Comparison of ENCODE assay signal across 13 cellular contexts in the genomic region with DNA sequence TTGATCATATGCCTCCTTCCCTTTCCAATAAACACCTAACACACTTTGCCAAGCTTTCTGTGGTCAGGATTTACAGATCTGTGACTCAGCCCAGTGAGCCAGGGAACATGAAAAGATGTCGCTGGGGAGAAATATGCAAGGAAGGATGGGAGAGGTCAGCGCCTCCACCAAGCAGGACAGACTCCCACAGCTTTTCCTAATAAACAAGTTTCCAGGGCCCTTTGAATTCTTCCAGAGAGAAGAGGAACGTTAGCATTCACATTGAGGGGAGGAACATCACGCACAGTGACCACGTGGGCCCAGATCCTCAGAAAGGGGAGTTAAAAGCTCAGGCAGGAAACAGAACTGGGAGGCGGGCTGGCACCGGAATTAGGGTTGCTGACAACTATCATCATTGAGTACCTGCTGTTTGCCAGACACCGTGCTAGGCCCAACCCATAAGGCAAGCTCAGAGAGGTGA. TPM values are rescaled to one million over a fixed set of nuclear protein-coding genes. Genes with fewer than 3 reads are reported as not detected.
DNase-seq lines count a peak whose midpoint lies in the region; ATAC-seq and TF ChIP-seq lines count a peak whose summit lies in the region.
"Had no signal": no experiment of that assay in that cellular context is flagged by ENCODE, and none has a peak within 500 bp of the region (broad histone marks: within the 10 kb centered on the region; RNA-seq: fewer than 3 reads in every experiment).

No MANE protein-coding gene starts in this region.

- H3K4me3 ChIP-seq in retinal pigment epithelial cell (ENCODE audit: low read length) = no peak overlapping the region
- H3K4me3 ChIP-seq: body of pancreas, suprapubic skin had no signal

- ATAC-seq in activated T-cell treated with anti-CD3 and anti-CD28 coated beads, Interleukin-2, amount 50 U/mL, for 72 hours (replicated peaks in 1 of 2) = no peak
- ATAC-seq in GM18502 (IDR thresholded peaks at IDR 0.05; ENCODE audit: poor library complexity, unreplicated experiment) = no peak
- ATAC-seq: body of pancreas had no signal

- H3K36me3 Mint-ChIP-seq in activated T-cell treated with anti-CD3 and anti-CD28 coated beads, Interleukin-2, amount 50 U/mL, for 72 hours (ENCODE audit: insufficient read depth in 2 of 2) = no peaks in the 10 kb centered on the region
- H3K36me3 Mint-ChIP-seq in activated CD4-positive, alpha-beta T cell treated with anti-CD3 and anti-CD28 coated beads, Interleukin-2, amount 10 ng/mL, durations not matched to agents 7 days and 5 days (ENCODE audit: low read depth) = no peaks in the 10 kb centered on the region

- peaks cover 11% of the 10 kb centered on the region for H3K27me3 Mint-ChIP-seq in activated T-cell treated with anti-CD3 and anti-CD28 coated beads, Interleukin-2, amount 50 U/mL, for 72 hours (ENCODE audit: low read depth)
- H3K27me3 Mint-ChIP-seq in activated CD4-positive, alpha-beta T cell treated with anti-CD3 and anti-CD28 coated beads, Interleukin-2, amount 10 ng/mL, durations not matched to agents 7 days and 5 days = peaks cover 2% of the 10 kb centered on the region

- H3K27ac Mint-ChIP-seq in activated T-cell treated with anti-CD3 and anti-CD28 coated beads, Interleukin-2, amount 50 U/mL, for 72 hours = no peak overlapping the region
- H3K27ac Mint-ChIP-seq in activated CD4-positive, alpha-beta T cell treated with anti-CD3 and anti-CD28 coated beads, Interleukin-2, amount 10 ng/mL, durations not matched to agents 7 days and 5 days = no peak overlapping the region

- POLR2A ChIA-PET in RWPE1 (lab: Yijun Ruan, JAX; ENCODE audit: low non-redundant PET) = no interaction called here
- POLR2A ChIA-PET in activated CD4-positive, alpha-beta T cell treated with anti-CD3 and anti-CD28 coated beads, Interleukin-2, amount 10 ng/mL, durations not matched to agents 7 days and 5 days (lab: Charles Lee) = no interaction called here

- no peaks in the 10 kb centered on the region for H3K4me1 Mint-ChIP-seq in activated T-cell treated with anti-CD3 and anti-CD28 coated beads, Interleukin-2, amount 50 U/mL, for 72 hours (ENCODE audit: low read depth)
- no peaks in the 10 kb centered on the region for H3K4me1 Mint-ChIP-seq in activated CD4-positive, alpha-beta T cell treated with anti-CD3 and anti-CD28 coated beads, Interleukin-2, amount 10 ng/mL, durations not matched to agents 7 days and 5 days

- H3K27ac ChIP-seq in RWPE1 = no peak overlapping the region
- H3K27ac ChIP-seq: body of pancreas, parathyroid adenoma, suprapubic skin had no signal

- peak; percentile 94 for DNase-seq in ELR (ENCODE audit: low read depth)
- DNase-seq in RWPE1 (ENCODE audit: low spot score) = peak; percentile 52
- DNase-seq in fibroblast of gingiva (ENCODE audit: low read depth) = peak; percentile 70
- DNase-seq in retinal pigment epithelial cell (ENCODE audit: low read depth) = peak; percentile 73
- no peak for DNase-seq in activated T-cell treated with anti-CD3 and anti-CD28 coated beads, Interleukin-2, amount 50 U/mL, for 72 hours
- DNase-seq in ureter (ENCODE audit: low spot score) = no peak
- DNase-seq in activated CD4-positive, alpha-beta T cell treated with anti-CD3 and anti-CD28 coated beads, Interleukin-2, amount 10 ng/mL, durations not matched to agents 7 days and 5 days = no peak
- DNase-seq: body of pancreas, KBM-7, NCI-H2171 had no signal

- TF ChIP-seq CTCF in RWPE1 (conservative IDR thresholded peaks at IDR 0.05; ENCODE audit: low read depth) (no peak), retinal pigment epithelial cell (conservative IDR thresholded peaks at IDR 0.05; ENCODE audit: low read depth, low read length) (no peak)

- H3K9me3 Mint-ChIP-seq in activated T-cell treated with anti-CD3 and anti-CD28 coated beads, Interleukin-2, amount 50 U/mL, for 72 hours = no peaks in the 10 kb centered on the region
- no peaks in the 10 kb centered on the region for H3K9me3 Mint-ChIP-seq in activated CD4-positive, alpha-beta T cell treated with anti-CD3 and anti-CD28 coated beads, Interleukin-2, amount 10 ng/mL, durations not matched to agents 7 days and 5 days

- CTCF ChIA-PET in RWPE1 (lab: Yijun Ruan, JAX) = interaction anchor here (0.5 to 1.1 kb wide), 4 partner anchors 32 to 1852 kb away, joined by 3 to 5 read pairs (median 3); no protein-coding TSS in a partner anchor
- CTCF ChIA-PET in activated CD4-positive, alpha-beta T cell treated with anti-CD3 and anti-CD28 coated beads, Interleukin-2, amount 10 ng/mL, durations not matched to agents 7 days and 5 days (lab: Charles Lee) = interaction anchor here (0.6 to 1.2 kb wide), 3 partner anchors 12 to 48 kb away, joined by 3 to 4 read pairs (median 3); no protein-coding TSS in a partner anchor

- H3K4me3 Mint-ChIP-seq in activated T-cell treated with anti-CD3 and anti-CD28 coated beads, Interleukin-2, amount 50 U/mL, for 72 hours = no peak overlapping the region
- no peak overlapping the region for H3K4me3 Mint-ChIP-seq in activated CD4-positive, alpha-beta T cell treated with anti-CD3 and anti-CD28 coated beads, Interleukin-2, amount 10 ng/mL, durations not matched to agents 7 days and 5 days

RNA-seq across cellular contexts. Expression of gene MRPS22, which starts 33.3 kb away (rescaled TPM):
- 10 to 100 TPM; 61.7 to 67.5 TPM for total RNA-seq in activated T-cell treated with anti-CD3 and anti-CD28 coated beads, Interleukin-2, amount 50 U/mL, for 72 hours
- 43.9 TPM for total RNA-seq in ureter
- total RNA-seq in activated CD4-positive, alpha-beta T cell treated with anti-CD3 and anti-CD28 coated beads, Interleukin-2, amount 10 ng/mL, durations not matched to agents 7 days and 5 days = 10 to 100 TPM; 36.2 to 41.8 TPM

Comparison
In these comparisons a context has a peak if more than half of its experiments do, and no peak if none do; other contexts are left out.
1. DNase-seq: peak in ELR (single experiment), RWPE1 (single experiment), fibroblast of gingiva (single experiment) and retinal pigment epithelial cell (single experiment); none in activated T-cell treated with anti-CD3 and anti-CD28 coated beads, Interleukin-2, amount 50 U/mL, for 72 hours (0 of 2), ureter (single experiment) and activated CD4-positive, alpha-beta T cell treated with anti-CD3 and anti-CD28 coated beads, Interleukin-2, amount 10 ng/mL, durations not matched to agents 7 days and 5 days (single experiment).